In the genomic region with DNA sequence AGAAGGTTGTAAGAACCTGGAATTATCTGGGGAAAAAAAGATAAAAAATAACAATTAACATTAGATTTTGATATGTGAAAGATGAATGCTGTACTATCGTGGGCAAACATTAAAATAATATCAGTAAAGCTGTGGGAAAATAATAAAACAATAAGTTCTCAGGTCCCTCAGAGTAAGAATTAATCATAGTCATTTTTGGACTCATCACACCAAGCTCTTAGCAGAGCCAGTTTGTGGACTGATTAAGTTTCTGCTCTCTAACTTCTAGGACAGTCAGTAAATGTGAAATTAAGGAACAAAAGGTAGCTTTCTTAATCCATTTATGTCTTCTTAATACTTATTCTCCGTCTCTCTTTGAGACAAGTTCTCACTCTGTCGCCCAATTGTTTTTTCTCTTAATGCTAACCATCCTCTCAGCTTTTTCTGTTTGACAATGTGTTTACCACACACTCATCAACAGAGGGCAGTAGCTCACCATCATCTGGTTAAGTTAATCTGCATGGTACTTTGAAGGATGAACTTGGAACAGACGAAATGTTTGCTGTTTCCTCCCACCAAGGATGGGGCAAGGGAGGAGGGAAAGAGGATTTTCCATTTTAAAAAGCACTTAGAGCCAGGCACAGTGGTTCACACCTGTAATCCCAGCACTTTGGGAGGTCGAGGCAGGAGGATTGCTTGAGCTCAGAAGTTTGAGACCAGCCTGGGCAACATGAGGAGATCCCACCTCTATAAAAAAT, we compare ENCODE assay signal across 8 cellular contexts. TPM values are rescaled to one million over a fixed set of nuclear protein-coding genes. Genes with fewer than 3 reads are reported as not detected.
DNase-seq lines count a peak whose midpoint lies in the region; ATAC-seq, FAIRE-seq and TF ChIP-seq lines count a peak whose summit lies in the region.

No MANE protein-coding gene starts in this region.

- intact Hi-C loops in endothelial cell of umbilical vein (cut with micrococcal nuclease) = loop anchor here (1.0 to 10.0 kb wide), 8 partner anchors 53 to 663 kb away; partner anchors contain the start of genes RIGI, SMIM27 and TOPORS

- peaks cover 15% of the 10 kb centered on the region for H3K4me1 Mint-ChIP-seq in WTC11

- H3K27me3 ChIP-seq in endothelial cell of umbilical vein (ENCODE audit: control insufficient read depth in 2 of 2, insufficient read depth in 2 of 2, low read length in 2 of 2) (peaks cover 0 to 5% of the 10 kb centered on the region in 2 experiments), upper lobe of left lung (no peaks in the 10 kb centered on the region)

- CTCF ChIA-PET in WTC11 (lab: Charles Lee) (interaction anchor here (0.6 to 5.3 kb wide), 41 partner anchors 9 to 1140 kb away, joined by 3 to 245 read pairs (median 5); partner anchors contain the start of genes NDUFB6, RIGI, SMIM27 and TMEM215), endothelial cell of umbilical vein (lab: Charles Lee) (interaction anchor here (0.6 to 7.0 kb wide), 65 partner anchors 8 to 661 kb away, joined by 3 to 1384 read pairs (median 6); partner anchors contain the start of genes APTX, NDUFB6, RIGI and SMIM27)

- peak overlapping the region; percentile 30 for H3K4me3 Mint-ChIP-seq in WTC11

- TF ChIP-seq CTCF in WTC11 (IDR thresholded peaks at IDR 0.05) (peak; percentile 52; the same call in 1 of the 2 replicates), endothelial cell of umbilical vein (IDR thresholded peaks at IDR 0.05; ENCODE audit: extremely low read depth in 1 of 2, insufficient read depth in 1 of 2, low read depth in 1 of 2, low read length in 2 of 2) (peak; percentile 60 to 72), upper lobe of left lung (IDR thresholded peaks at IDR 0.05) (peak; percentile 52 to 88 (median 80))

- no peaks in the 10 kb centered on the region for H3K9me3 Mint-ChIP-seq in WTC11

- no TSS peak for BruUV-seq in endothelial cell of umbilical vein (replicated peaks; lab: Mats Ljungman, UMichigan)

- H3K4me1 ChIP-seq in endothelial cell of umbilical vein (ENCODE audit: control insufficient read depth, extremely low read depth, insufficient read depth, low read length) (peaks cover 15% of the 10 kb centered on the region), upper lobe of left lung (peaks cover 8 to 15% (median 10%) of the 10 kb centered on the region in 4 donors)

- H3K9ac ChIP-seq in endothelial cell of umbilical vein (replicated peaks; ENCODE audit: extremely low read depth, insufficient read depth, low read length) = no peak overlapping the region

- H3K36me3 Mint-ChIP-seq in WTC11 = no peaks in the 10 kb centered on the region

- H3K4me3 ChIP-seq in endothelial cell of umbilical vein (replicated peaks in 1 of 3; ENCODE audit: insufficient read depth in 1 of 3, low read depth in 1 of 3, low read length in 3 of 3) = no peak overlapping the region
- no peak overlapping the region for H3K4me3 ChIP-seq in upper lobe of left lung

- peak; percentile 92 for FAIRE-seq in GM19239 (lab: Jason Lieb, UNC)
- peak; percentile 92 for FAIRE-seq in endothelial cell of umbilical vein (lab: Jason Lieb, UNC)

- H3K27me3 Mint-ChIP-seq in WTC11 (ENCODE audit: low read depth) = peaks cover 31% of the 10 kb centered on the region

- H3K9me1 ChIP-seq in endothelial cell of umbilical vein (replicated peaks; ENCODE audit: control insufficient read depth, extremely low read depth, insufficient read depth, low read length) = no peaks in the 10 kb centered on the region

- H4K20me1 ChIP-seq in endothelial cell of umbilical vein (replicated peaks; ENCODE audit: control insufficient read depth, extremely low read depth, insufficient read depth, low read length) = no peaks in the 10 kb centered on the region

- H3K4me2 ChIP-seq in endothelial cell of umbilical vein (ENCODE audit: insufficient read depth, low read length) = peak overlapping the region; percentile 56

- H3K27ac Mint-ChIP-seq in WTC11 = no peak overlapping the region

- TF ChIP-seq EP300 in upper lobe of left lung (IDR thresholded peaks at IDR 0.05) = no peak

- ATAC-seq in HG03175 (IDR thresholded peaks at IDR 0.05; ENCODE audit: unreplicated experiment) (peak; percentile 88), WTC11 (peak; percentile 66), upper lobe of left lung (ENCODE audit: low FRiP score in 2 of 2) (peak; percentile 89 to 94)

- DNase-seq in DMS153 (lab: John Stamatoyannopoulos, UW) (peak; percentile 69), GM19239 (ENCODE audit: insufficient read length, low spot score) (peak; percentile 21), NCI-H2196 (lab: John Stamatoyannopoulos, UW; ENCODE audit: unreplicated experiment) (peak; percentile 79), WTC11 (ENCODE audit: low spot score) (no peak), endothelial cell of umbilical vein (ENCODE audit: low read depth, low spot score) (peak; percentile 83), middle frontal gyrus (ENCODE audit: extremely low spot score, low spot score) (peak; percentile 40), upper lobe of left lung (no peak)

- TF ChIP-seq POLR2A in endothelial cell of umbilical vein (IDR thresholded peaks at IDR 0.05; ENCODE audit: low read depth, low read length) (no peak), upper lobe of left lung (IDR thresholded peaks at IDR 0.05) (no peak)

- H3K27ac ChIP-seq in endothelial cell of umbilical vein (ENCODE audit: insufficient read depth, low read depth, low read length) (no peak overlapping the region), upper lobe of left lung (no peak overlapping the region)

- 19 to 23% methylated on average over 5 of the region's 5 CpGs for WGBS in upper lobe of left lung, 2 donors

- H3K36me3 ChIP-seq in endothelial cell of umbilical vein (ENCODE audit: control insufficient read depth in 2 of 2, extremely low read depth in 1 of 2, insufficient read depth in 2 of 2, low read length in 2 of 2) = no peaks in the 10 kb centered on the region
- H3K36me3 ChIP-seq in upper lobe of left lung = no peaks in the 10 kb centered on the region

- H2AFZ ChIP-seq in endothelial cell of umbilical vein (ENCODE audit: low read depth, low read length) = peak overlapping the region; percentile 34

- dilution Hi-C loops in endothelial cell of umbilical vein (cut with MboI; ENCODE audit: extremely low pct_ligation_motif_present, low sequenced_read_pairs) = loop anchor here (25.0 kb wide), 1 partner anchor 183 kb away; the partner anchor contains the start of genes NDUFB6, SMIM27 and TOPORS

- H3K79me2 ChIP-seq in endothelial cell of umbilical vein (ENCODE audit: control insufficient read depth, insufficient read depth, low read length) = no peaks in the 10 kb centered on the region

- POLR2A ChIA-PET in WTC11 (lab: Charles Lee) = interaction anchor here (0.5 to 1.0 kb wide), 3 partner anchors 154 to 201 kb away, joined by 3 to 5 read pairs (median 3); no protein-coding TSS in a partner anchor
- POLR2A ChIA-PET in endothelial cell of umbilical vein (lab: Charles Lee) = interaction anchor here (1.3 to 2.5 kb wide), 4 partner anchors 51 to 646 kb away, joined by 3 to 15 read pairs (median 4); partner anchors contain the start of genes DNAJA1 and RIGI

- H3K9me3 ChIP-seq in endothelial cell of umbilical vein (replicated peaks; ENCODE audit: control insufficient read depth, insufficient read depth, low read length) (no peaks in the 10 kb centered on the region), upper lobe of left lung (no peaks in the 10 kb centered on the region)

TF ChIP-seq in WTC11, 78 proteins besides CTCF, POLR2A, EP300 and RAD21 (continues in another document):
- no peak for TF ChIP-seq ZNF219 (CRISPR knock-in tag; IDR thresholded peaks at IDR 0.05; ENCODE audit: borderline replicate concordance)
- TF ChIP-seq, protein P1, sequence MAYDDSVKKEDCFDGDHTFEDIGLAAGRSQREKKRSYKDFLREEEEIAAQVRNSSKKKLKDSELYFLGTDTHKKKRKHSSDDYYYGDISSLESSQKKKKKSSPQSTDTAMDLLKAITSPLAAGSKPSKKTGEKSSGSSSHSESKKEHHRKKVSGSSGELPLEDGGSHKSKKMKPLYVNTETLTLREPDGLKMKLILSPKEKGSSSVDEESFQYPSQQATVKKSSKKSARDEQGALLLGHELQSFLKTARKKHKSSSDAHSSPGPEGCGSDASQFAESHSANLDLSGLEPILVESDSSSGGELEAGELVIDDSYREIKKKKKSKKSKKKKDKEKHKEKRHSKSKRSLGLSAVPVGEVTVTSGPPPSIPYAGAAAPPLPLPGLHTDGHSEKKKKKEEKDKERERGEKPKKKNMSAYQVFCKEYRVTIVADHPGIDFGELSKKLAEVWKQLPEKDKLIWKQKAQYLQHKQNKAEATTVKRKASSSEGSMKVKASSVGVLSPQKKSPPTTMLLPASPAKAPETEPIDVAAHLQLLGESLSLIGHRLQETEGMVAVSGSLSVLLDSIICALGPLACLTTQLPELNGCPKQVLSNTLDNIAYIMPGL (CRISPR knock-in tag; IDR thresholded peaks at IDR 0.05) = 0 out of 2 replicates have a peak, but pooled peaks have one; percentile 36

TF ChIP-seq in endothelial cell of umbilical vein, 7 proteins besides CTCF, POLR2A, EP300 and RAD21:
- TF ChIP-seq MAX (IDR thresholded peaks at IDR 0.05; ENCODE audit: insufficient read depth, insufficient read length) (no peak), MYC (IDR thresholded peaks at IDR 0.05; ENCODE audit: low read depth, low read length) (no peak), GATA2 (IDR thresholded peaks at IDR 0.05; ENCODE audit: insufficient read depth, insufficient read length, low read depth, low read length) (no peak), POLR2AphosphoS5 (IDR thresholded peaks at IDR 0.05; ENCODE audit: insufficient read depth, low read depth, low read length) (no peak), FOS (IDR thresholded peaks at IDR 0.05; ENCODE audit: borderline replicate concordance, insufficient read depth, low read length) (no peak), EZH2 (IDR thresholded peaks at IDR 0.05; ENCODE audit: borderline replicate concordance, low read depth, low read length, severe bottlenecking) (no peak), JUN (IDR thresholded peaks at IDR 0.05; ENCODE audit: borderline replicate concordance, insufficient read depth, insufficient read length, low read depth) (no peak)

RNA-seq across cellular contexts. Expression of gene ACO1, which starts 5.3 kb away (rescaled TPM):
- total RNA-seq in WTC11 (2021) = 40.2 to 44.8 TPM (median 44.5 TPM) in 3 replicates
- 54.1 and 56.9 TPM in 2 replicates for total RNA-seq in endothelial cell of umbilical vein
- 45.7 and 51.6 TPM in 2 replicates for polyA plus RNA-seq in endothelial cell of umbilical vein
- 54.8 and 58.8 TPM in 2 replicates for polyA plus RNA-seq in endothelial cell of umbilical vein (2011; cell fraction: cytosol; rRNA removed)
- 49.0 and 57.5 TPM in 2 replicates for polyA plus RNA-seq in endothelial cell of umbilical vein (2011; cell fraction: nucleus; rRNA removed)
- polyA plus RNA-seq in endothelial cell of umbilical vein (2012) = 59.5 and 79.4 TPM in 2 replicates
- polyA minus RNA-seq in endothelial cell of umbilical vein = 86.8 and 92.0 TPM in 2 replicates
- polyA minus RNA-seq in endothelial cell of umbilical vein (2011; cell fraction: cytosol; rRNA and poly(A)+ RNA removed) = 13.4 TPM
- polyA minus RNA-seq in endothelial cell of umbilical vein (2011; cell fraction: nucleus; rRNA and poly(A)+ RNA removed) = 31.6 and 44.5 TPM in 2 replicates
- 10 to 100 TPM; 12.4 to 33.0 (median 29.1) TPM for total RNA-seq in upper lobe of left lung

Comparison
In these comparisons a context has a peak if more than half of its experiments do, and no peak if none do; other contexts are left out.
1. DNase-seq: peak in DMS153 (single experiment), GM19239 (single experiment), NCI-H2196 (single experiment), endothelial cell of umbilical vein (single experiment) and middle frontal gyrus (single experiment); none in WTC11 (single experiment) and upper lobe of left lung (0 of 2).
2. Peak in every context shown above with its lines, with median percentiles within 50 percentile points of each other: ATAC-seq and CTCF ChIP-seq.